ENCODE assay signal across 1 cellular context in genomic region chr13:101875717-101876393, GRCh38.
TF ChIP-seq lines count a peak whose summit lies in the region.

No MANE protein-coding gene starts in this region.

TF ChIP-seq in IMR-90, 13 proteins besides CTCF, POLR2A, EP300 and RAD21 (continued from another document):
- TF ChIP-seq RCOR1 (IDR thresholded peaks at IDR 0.05; ENCODE audit: insufficient replicate concordance, low read length) (no peak), MXI1 (IDR thresholded peaks at IDR 0.05; ENCODE audit: borderline replicate concordance, low read depth, low read length) (no peak), SMC3 (IDR thresholded peaks at IDR 0.05; ENCODE audit: low read depth, low read length) (no peak), CHD1 (IDR thresholded peaks at IDR 0.05; ENCODE audit: low read depth, low read length) (no peak)
